In the genomic region with DNA sequence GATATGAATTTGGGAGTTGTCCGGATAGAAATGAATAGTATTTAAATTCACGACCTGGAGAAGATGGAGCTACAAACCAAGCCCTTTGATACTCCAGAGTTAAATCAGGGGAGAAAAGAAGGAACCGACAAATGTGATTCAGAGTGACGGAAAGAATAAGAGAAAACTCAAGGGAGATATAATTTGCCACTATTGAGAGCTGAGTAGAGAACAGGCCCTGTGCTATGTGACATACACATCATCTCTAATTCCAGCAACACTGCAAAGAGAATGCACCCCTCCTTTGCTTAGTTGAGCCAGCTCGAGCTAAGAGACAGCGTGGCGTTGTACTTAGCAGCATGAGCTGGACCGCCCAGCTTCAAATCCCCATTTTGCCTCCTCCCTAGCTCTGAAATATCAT, we compare ENCODE assay signal across 34 cellular contexts.
"Had no signal": no experiment of that assay in that cellular context is flagged by ENCODE, and none has a peak within 500 bp of the region (broad histone marks: within the 10 kb centered on the region; RNA-seq: fewer than 3 reads in every experiment).

No MANE protein-coding gene starts in this region.

- DNase-seq: Karpas-422, Kasumi-1, MG63, MM.1S, MV-4-11, NCI-H1048, NCI-H1092, NCI-H1092 treated with DMSO at 0.1 percent for 48 hours, NCI-H1105, NCI-H1105 treated with DMSO at 0.1 percent for 48 hours, NCI-H1417, NCI-H1417 treated with DMSO at 0.1 percent for 48 hours, NCI-H1436, NCI-H1436 treated with DMSO at 0.1 percent for 48 hours, NCI-H146, NCI-H1694, NCI-H1694 treated with DMSO at 0.1 percent for 48 hours, NCI-H187, NCI-H187 treated with DMSO at 0.1 percent for 48 hours, NCI-H1930, NCI-H2029, NCI-H2029 treated with DMSO at 0.1 percent for 48 hours, NCI-H2081, NCI-H2081 treated with DMSO at 0.1 percent for 48 hours, NCI-H2107, NCI-H2171, NCI-H2171 treated with DMSO at 0.1 percent for 48 hours, NCI-H2227 treated with DMSO at 0.1 percent for 48 hours, NCI-H226, NCI-H345, NCI-H446, NCI-H446 treated with DMSO at 0.1 percent for 48 hours, NCI-H510A, NCI-H510A treated with DMSO at 0.1 percent for 48 hours had no signal

- H3K36me3 ChIP-seq: MG63 had no signal

- H3K9me3 ChIP-seq: MG63 had no signal

- H3K27me3 ChIP-seq: MG63 had no signal

- H3K4me3 ChIP-seq: MG63 had no signal
